24 cellular contexts compared by ENCODE assay signal in the genomic region with DNA sequence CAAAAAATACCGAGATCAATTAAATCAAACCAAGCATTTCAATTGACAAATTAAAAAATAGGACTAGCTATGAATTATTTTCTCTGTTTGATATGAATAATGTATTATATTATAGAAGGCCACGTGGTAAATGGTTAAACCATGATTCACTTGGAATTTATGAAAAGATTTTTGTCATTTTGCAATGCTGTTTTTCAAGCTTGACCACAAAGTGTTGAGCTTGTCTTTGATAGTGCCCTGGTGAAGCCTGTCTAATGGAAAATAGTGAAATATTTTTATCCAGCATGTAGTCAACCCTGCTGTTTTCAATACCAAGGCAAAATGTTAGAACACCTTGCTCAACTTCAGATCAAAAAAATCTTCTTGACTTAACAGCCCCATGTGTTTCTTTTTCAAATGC.
DNase-seq lines count a peak whose midpoint lies in the region; TF ChIP-seq lines count a peak whose summit lies in the region.
"Had no signal": no experiment of that assay in that cellular context is flagged by ENCODE, and none has a peak within 500 bp of the region (broad histone marks: within the 10 kb centered on the region; RNA-seq: fewer than 3 reads in every experiment).

No MANE protein-coding gene starts in this region.

- H3K79me1 ChIP-seq in mesenchymal stem cell (replicated peaks; ENCODE audit: low read length, poor library complexity, severe bottlenecking): no peaks in the 10 kb centered on the region

- no peak overlapping the region for H3K18ac ChIP-seq in mesenchymal stem cell (ENCODE audit: low read depth in 1 of 2, low read length in 2 of 2)

- H3K27me3 Mint-ChIP-seq in type B pancreatic cell: no peaks in the 10 kb centered on the region
- H3K27me3 Mint-ChIP-seq: activated CD4-positive, alpha-beta T cell treated with anti-CD3 and anti-CD28 coated beads for 36 hours; activated naive CD8-positive, alpha-beta T cell treated with anti-CD3 and anti-CD28 coated beads for 36 hours; CD4-positive, alpha-beta memory T cell; naive thymus-derived CD4-positive, alpha-beta T cell had no signal

- H3K4me1 Mint-ChIP-seq in type B pancreatic cell (ENCODE audit: unreplicated experiment): no peaks in the 10 kb centered on the region
- H3K4me1 Mint-ChIP-seq: activated CD4-positive, alpha-beta T cell treated with anti-CD3 and anti-CD28 coated beads for 36 hours; activated naive CD8-positive, alpha-beta T cell treated with anti-CD3 and anti-CD28 coated beads for 36 hours; CD4-positive, alpha-beta memory T cell; naive thymus-derived CD4-positive, alpha-beta T cell had no signal

- H3K4me3 ChIP-seq in mesenchymal stem cell (ENCODE audit: insufficient read depth in 1 of 2, low read depth in 1 of 2, low read length in 2 of 2): no peak overlapping the region
- no peak overlapping the region for H3K4me3 ChIP-seq in hepatocyte
- H3K4me3 ChIP-seq: esophagus muscularis mucosa, pancreas, skin epidermis had no signal

- no peak overlapping the region for H3K4ac ChIP-seq in mesenchymal stem cell (ENCODE audit: low read depth in 1 of 2, low read length in 2 of 2)

- H2AK5ac ChIP-seq in mesenchymal stem cell (ENCODE audit: low read length, severe bottlenecking): no peak overlapping the region

- no peak overlapping the region for H3K4me3 Mint-ChIP-seq in type B pancreatic cell
- H3K4me3 Mint-ChIP-seq: activated CD4-positive, alpha-beta T cell treated with anti-CD3 and anti-CD28 coated beads for 36 hours; activated naive CD8-positive, alpha-beta T cell treated with anti-CD3 and anti-CD28 coated beads for 36 hours; CD4-positive, alpha-beta memory T cell; naive thymus-derived CD4-positive, alpha-beta T cell had no signal

- H4K8ac ChIP-seq in mesenchymal stem cell (ENCODE audit: low read length): no peak overlapping the region

- H3K27ac ChIP-seq in RWPE1 (no peak overlapping the region), mesenchymal stem cell (ENCODE audit: low read length, poor library complexity, severe bottlenecking) (no peak overlapping the region), hepatocyte (no peak overlapping the region)
- H3K27ac ChIP-seq: esophagus muscularis mucosa, pancreas, skin epidermis had no signal

- peak overlapping the region; percentile 73 for H3K9ac ChIP-seq in mesenchymal stem cell (ENCODE audit: low read length)

- no peak overlapping the region for H4K91ac ChIP-seq in mesenchymal stem cell (ENCODE audit: low read length)

- H3K9me3 ChIP-seq in mesenchymal stem cell (ENCODE audit: control insufficient read depth, low read length) (no peaks in the 10 kb centered on the region), hepatocyte (ENCODE audit: low read depth) (no peaks in the 10 kb centered on the region)
- H3K9me3 ChIP-seq: pancreas had no signal

- 12% methylated on average over 1 of the region's 2 CpGs for WGBS in mesenchymal stem cell
- 82% methylated on average over 2 of the region's 2 CpGs for WGBS in hepatocyte (ENCODE audit: low lambda C conversion rate, missing lambda C conversion rate)

- H3K36me3 ChIP-seq in mesenchymal stem cell (ENCODE audit: control insufficient read depth in 1 of 2, insufficient read depth in 2 of 2, low read depth in 1 of 2, low read length in 2 of 2): no peaks in the 10 kb centered on the region
- H3K36me3 ChIP-seq in hepatocyte (replicated peaks; ENCODE audit: insufficient read depth, low read depth): no peaks in the 10 kb centered on the region
- H3K36me3 ChIP-seq: esophagus muscularis mucosa, pancreas had no signal

- H2BK12ac ChIP-seq in mesenchymal stem cell (ENCODE audit: low read length in 2 of 2): no peak overlapping the region

- no peak overlapping the region for H3K23ac ChIP-seq in mesenchymal stem cell (ENCODE audit: low read length in 2 of 2)

- POLR2A ChIA-PET in RWPE1 (lab: Yijun Ruan, JAX; ENCODE audit: low non-redundant PET) (no interaction called here), GM10248 (lab: Yijun Ruan, JAX) (no interaction called here)

- H2BK120ac ChIP-seq in mesenchymal stem cell (ENCODE audit: low read depth, low read length): no peak overlapping the region

- DNase-seq in AG20443 (ENCODE audit: low spot score) (peak; percentile 29), RWPE1 (ENCODE audit: low spot score) (peak; percentile 22), dedifferentiated amniotic fluid mesenchymal stem cell (ENCODE audit: extremely low spot score) (peak; percentile 36), mesenchymal stem cell (no peak), DMS114 treated with DMSO at 0.1 percent for 48 hours (lab: John Stamatoyannopoulos, UW; ENCODE audit: unreplicated experiment) (no peak), hepatocyte (ENCODE audit: low spot score) (no peak), type B pancreatic cell (ENCODE audit: extremely low spot score, unreplicated experiment) (no peak), GM10248 (ENCODE audit: extremely low spot score) (no peak)
- DNase-seq: activated CD4-positive, alpha-beta T cell treated with anti-CD3 and anti-CD28 coated beads for 36 hours; activated naive CD8-positive, alpha-beta T cell treated with anti-CD3 and anti-CD28 coated beads for 36 hours; CD4-positive, alpha-beta memory T cell; central memory CD4-positive, alpha-beta T cell; DMS79 treated with DMSO at 0.1 percent for 48 hours; effector CD4-positive, alpha-beta T cell; islet precursor cell; naive thymus-derived CD4-positive, alpha-beta T cell; NCI-H2081; pancreas; RPMI8226; stimulated activated CD8-positive, alpha-beta memory T cell treated with anti-CD3 and anti-CD28 coated beads, Interleukin-4, amount 100 ng/mL, for 48 hours; substantia nigra; SW 1271 had no signal

- TF ChIP-seq CTCF in RWPE1 (conservative IDR thresholded peaks at IDR 0.05; ENCODE audit: low read depth) (no peak), hepatocyte (IDR thresholded peaks at IDR 0.05; ENCODE audit: poor library complexity) (no peak), type B pancreatic cell (conservative IDR thresholded peaks at IDR 0.05) (no peak), GM10248 (IDR thresholded peaks at IDR 0.05; ENCODE audit: control extremely low read depth, extremely low read depth, low read depth, missing control alignments) (no peak)

- no peaks in the 10 kb centered on the region for H3K9me2 ChIP-seq in hepatocyte (replicated peaks; ENCODE audit: insufficient read depth)

- H3K4me2 ChIP-seq in mesenchymal stem cell (ENCODE audit: low read length, poor library complexity, severe bottlenecking) (no peak overlapping the region), hepatocyte (no peak overlapping the region)

- H3K4me1 ChIP-seq in mesenchymal stem cell (ENCODE audit: control insufficient read depth, insufficient read depth, low read depth, low read length) (no peaks in the 10 kb centered on the region), hepatocyte (ENCODE audit: insufficient read depth) (no peaks in the 10 kb centered on the region)
- H3K4me1 ChIP-seq: pancreas had no signal

- no peak overlapping the region for H3K27ac Mint-ChIP-seq in type B pancreatic cell
- H3K27ac Mint-ChIP-seq: activated CD4-positive, alpha-beta T cell treated with anti-CD3 and anti-CD28 coated beads for 36 hours; activated naive CD8-positive, alpha-beta T cell treated with anti-CD3 and anti-CD28 coated beads for 36 hours; CD4-positive, alpha-beta memory T cell; naive thymus-derived CD4-positive, alpha-beta T cell had no signal

- no peaks in the 10 kb centered on the region for H4K20me1 ChIP-seq in hepatocyte (ENCODE audit: insufficient read depth, poor library complexity, severe bottlenecking)

- H3K27me3 ChIP-seq in mesenchymal stem cell (ENCODE audit: control insufficient read depth in 1 of 2, insufficient read depth in 1 of 2, low read length in 2 of 2): no peaks in the 10 kb centered on the region
- no peaks in the 10 kb centered on the region for H3K27me3 ChIP-seq in hepatocyte
- H3K27me3 ChIP-seq: esophagus muscularis mucosa, pancreas had no signal

- no peak overlapping the region for H2AFZ ChIP-seq in mesenchymal stem cell (ENCODE audit: low read depth, low read length)
- H2AFZ ChIP-seq in hepatocyte: no peak overlapping the region

- H3K9me3 Mint-ChIP-seq in type B pancreatic cell: no peaks in the 10 kb centered on the region

- CTCF ChIA-PET in RWPE1 (lab: Yijun Ruan, JAX) (interaction anchor here (0.6 kb wide), 1 partner anchor 191 kb away, joined by 3 read pairs; no protein-coding TSS in a partner anchor), GM10248 (lab: Yijun Ruan, JAX) (interaction anchor here (0.9 to 1.5 kb wide), 2 partner anchors 12 to 16 kb away, joined by 3 to 4 read pairs; no protein-coding TSS in a partner anchor)

- no peak overlapping the region for H3K14ac ChIP-seq in mesenchymal stem cell (ENCODE audit: low read length in 2 of 2)

- no peaks in the 10 kb centered on the region for H3K79me2 ChIP-seq in hepatocyte

- H2BK5ac ChIP-seq in mesenchymal stem cell (ENCODE audit: low read depth, low read length, poor library complexity, severe bottlenecking): no peak overlapping the region

- H3K36me3 Mint-ChIP-seq in type B pancreatic cell: no peaks in the 10 kb centered on the region
- H3K36me3 Mint-ChIP-seq: activated naive CD8-positive, alpha-beta T cell treated with anti-CD3 and anti-CD28 coated beads for 36 hours; CD4-positive, alpha-beta memory T cell; naive thymus-derived CD4-positive, alpha-beta T cell had no signal

- no peak overlapping the region for H2BK15ac ChIP-seq in mesenchymal stem cell (ENCODE audit: low read depth, poor library complexity, severe bottlenecking)

Comparison
In these comparisons a context has a peak if more than half of its experiments do, and no peak if none do; other contexts are left out.
1. DNase-seq: peak in AG20443 (single experiment), RWPE1 (single experiment) and dedifferentiated amniotic fluid mesenchymal stem cell (single experiment); none in mesenchymal stem cell (single experiment), DMS114 treated with DMSO at 0.1 percent for 48 hours (single experiment), hepatocyte (single experiment), type B pancreatic cell (single experiment) and GM10248 (single experiment).